Comparison of ENCODE assay signal across 7 cellular contexts in the genomic region with DNA sequence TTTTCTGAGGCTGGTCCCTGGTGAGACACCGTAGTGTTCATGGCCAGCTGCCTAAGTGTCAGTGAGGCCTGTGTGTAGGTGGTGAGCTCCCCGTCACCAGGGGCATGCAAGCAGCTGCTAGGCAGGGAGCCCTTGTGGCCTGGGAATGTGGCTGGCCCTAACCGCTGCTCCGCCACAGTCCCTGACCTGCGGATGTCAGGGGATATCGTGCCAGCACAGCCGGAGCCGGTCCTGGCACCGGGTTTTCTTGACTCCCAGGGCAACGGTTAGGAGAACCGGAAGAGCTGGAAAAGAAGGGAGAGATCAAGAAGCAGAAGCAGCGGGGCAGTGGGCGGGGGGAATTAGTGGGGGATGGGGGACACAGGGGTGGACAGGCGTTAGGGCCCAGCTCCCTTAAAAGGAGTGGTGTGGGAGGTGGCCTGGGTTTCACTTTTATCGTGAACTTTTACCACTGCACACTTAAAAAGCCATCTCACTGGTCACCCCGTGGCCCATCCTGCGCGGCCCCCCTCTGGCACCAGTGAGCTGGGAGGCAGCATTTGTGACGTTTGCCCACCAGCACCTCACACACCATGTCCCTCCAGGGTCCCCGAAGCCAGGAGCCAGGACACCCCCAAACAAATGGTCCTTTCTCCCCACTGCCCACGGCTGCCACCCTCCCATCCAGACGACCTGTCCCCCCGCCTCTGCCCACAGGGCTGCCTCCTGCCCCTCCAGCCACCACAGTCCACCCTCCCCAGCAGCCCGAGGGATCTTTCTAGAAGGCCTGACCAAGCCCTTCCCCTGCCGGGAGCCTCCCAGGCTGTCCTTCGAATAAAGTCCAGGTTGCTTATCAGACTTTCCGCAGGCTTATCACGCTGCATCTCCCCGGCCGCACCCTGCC. TPM values are rescaled to one million over a fixed set of nuclear protein-coding genes. Genes with fewer than 3 reads are reported as not detected.
DNase-seq lines count a peak whose midpoint lies in the region; ATAC-seq and TF ChIP-seq lines count a peak whose summit lies in the region.

No MANE protein-coding gene starts in this region.

- H3K9me3 ChIP-seq in adrenal gland (replicated peaks in 1 of 3) = no peaks in the 10 kb centered on the region

- ATAC-seq in stimulated activated naive B cell treated with anti-CD40 and anti-IgM and Interleukin-4, amounts not matched to agents 10 μg/mL and 1 μg/mL and 100 μg/mL, for 72 hours (replicated peaks) = no peak
- ATAC-seq in GM21367 (IDR thresholded peaks at IDR 0.05; ENCODE audit: unreplicated experiment) (no peak), HG02885 (IDR thresholded peaks at IDR 0.05; ENCODE audit: poor library complexity, unreplicated experiment) (no peak)

- TF ChIP-seq CTCF in adrenal gland (IDR thresholded peaks at IDR 0.05) = peak in 1 of 6 experiments; percentile 13

- H3K36me3 Mint-ChIP-seq in stimulated activated naive B cell treated with anti-CD40 and anti-IgM and Interleukin-4, amounts not matched to agents 10 μg/mL and 1 μg/mL and 100 μg/mL, for 72 hours = no peaks in the 10 kb centered on the region

- no peaks in the 10 kb centered on the region for H3K27me3 ChIP-seq in adrenal gland

- peak overlapping the region; percentile 71 for H3K27ac Mint-ChIP-seq in stimulated activated naive B cell treated with anti-CD40 and anti-IgM and Interleukin-4, amounts not matched to agents 10 μg/mL and 1 μg/mL and 100 μg/mL, for 72 hours

- peak overlapping the region; percentile 47 to 97 (median 82) for H3K27ac ChIP-seq in adrenal gland

- H3K4me3 ChIP-seq in adrenal gland = peak overlapping the region in 1 of 4 donors; percentile 63

- no peaks in the 10 kb centered on the region for H3K36me3 ChIP-seq in adrenal gland (replicated peaks in 1 of 2)

- DNase-seq in HT-29 (ENCODE audit: low spot score) = peak; percentile 77
- DNase-seq in adrenal gland = peak; percentile 68 to 88 (median 84)
- peak; percentile 67 for DNase-seq in iPS-NIHi7 (ENCODE audit: extremely low spot score)
- DNase-seq in stimulated activated naive B cell treated with anti-CD40 and anti-IgM and Interleukin-4, amounts not matched to agents 10 μg/mL and 1 μg/mL and 100 μg/mL, for 72 hours = no peak
- no peak for DNase-seq in NCI-H345 treated with DMSO at 0.1 percent for 48 hours (lab: John Stamatoyannopoulos, UW; ENCODE audit: unreplicated experiment)

- H3K4me1 ChIP-seq in adrenal gland (replicated peaks in 1 of 2) = peaks cover 47 to 57% of the 10 kb centered on the region in 2 donors

- no peaks in the 10 kb centered on the region for H3K27me3 Mint-ChIP-seq in stimulated activated naive B cell treated with anti-CD40 and anti-IgM and Interleukin-4, amounts not matched to agents 10 μg/mL and 1 μg/mL and 100 μg/mL, for 72 hours

- H3K9me3 Mint-ChIP-seq in stimulated activated naive B cell treated with anti-CD40 and anti-IgM and Interleukin-4, amounts not matched to agents 10 μg/mL and 1 μg/mL and 100 μg/mL, for 72 hours = no peaks in the 10 kb centered on the region

- 11 to 23% (median 13%) methylated on average over 20 to 30 of the region's 30 CpGs for WGBS in adrenal gland, 4 donors

- H3K4me1 Mint-ChIP-seq in stimulated activated naive B cell treated with anti-CD40 and anti-IgM and Interleukin-4, amounts not matched to agents 10 μg/mL and 1 μg/mL and 100 μg/mL, for 72 hours = peaks cover 13 to 34% of the 10 kb centered on the region in 2 donors

- peak; percentile 22 to 45 for TF ChIP-seq POLR2A in adrenal gland (IDR thresholded peaks at IDR 0.05)

- H3K4me3 Mint-ChIP-seq in stimulated activated naive B cell treated with anti-CD40 and anti-IgM and Interleukin-4, amounts not matched to agents 10 μg/mL and 1 μg/mL and 100 μg/mL, for 72 hours = peak overlapping the region; percentile 45 to 46

- intact Hi-C loops in adrenal gland (cut with DNase I) = no loop called here

RNA-seq across cellular contexts. Expression of gene MICALL2, which starts 1.7 kb away (rescaled TPM):
- 151 and 155 TPM in 2 replicates for total RNA-seq in HT-29 (2014; rRNA removed; shearing (Covaris generic))
- 100 to 1,000 TPM in 2 of 8 donors, 10 to 100 TPM in 6; 29.9 to 174 (median 77.7) TPM for total RNA-seq in adrenal gland
- 1,000 to 10,000 TPM in 1 of 3 donors, 100 to 1,000 TPM in 1, 1 to 10 TPM in 1; 7.9 to 1,057 (median 368) TPM for polyA plus RNA-seq in adrenal gland

RNA-seq across cellular contexts. Expression of gene INTS1, which starts 43.2 kb away (rescaled TPM):
- total RNA-seq in HT-29 (2014; rRNA removed; shearing (Covaris generic)) = 117 and 141 TPM in 2 replicates
- total RNA-seq in adrenal gland = 100 to 1,000 TPM in 2 of 8 donors, 10 to 100 TPM in 6; 44.3 to 110 (median 72.8) TPM
- polyA plus RNA-seq in adrenal gland = 100 to 1,000 TPM in 1 of 3 donors, 10 to 100 TPM in 1, 1 to 10 TPM in 1; 4.7 to 152 (median 77.6) TPM

Comparison
In these comparisons a context has a peak if more than half of its experiments do, and no peak if none do; other contexts are left out.
1. DNase-seq: peak in HT-29 (single experiment), adrenal gland (7 of 7) and iPS-NIHi7 (single experiment); none in stimulated activated naive B cell treated with anti-CD40 and anti-IgM and Interleukin-4, amounts not matched to agents 10 μg/mL and 1 μg/mL and 100 μg/mL, for 72 hours (single experiment) and NCI-H345 treated with DMSO at 0.1 percent for 48 hours (single experiment).